In genomic region chr4:13441506-13441905, GRCh38 we compare ENCODE assay signal across 22 cellular contexts.
"Had no signal": no experiment of that assay in that cellular context is flagged by ENCODE, and none has a peak within 500 bp of the region (broad histone marks: within the 10 kb centered on the region; RNA-seq: fewer than 3 reads in every experiment).

No MANE protein-coding gene starts in this region.

- H3K4me3 ChIP-seq: colonic mucosa, esophagus squamous epithelium, heart left ventricle, neural progenitor cell, prostate gland, right lobe of liver, testis, tibial nerve, upper lobe of right lung, vagina had no signal

- H3K27me3 ChIP-seq: colonic mucosa, esophagus squamous epithelium, heart left ventricle, neural progenitor cell, right lobe of liver, testis, tibial nerve, upper lobe of right lung, vagina had no signal

- H3K9me3 ChIP-seq: colonic mucosa, prostate gland, right lobe of liver, testis, vagina had no signal

- H3K36me3 ChIP-seq: colonic mucosa, neural progenitor cell, prostate gland, right lobe of liver, upper lobe of right lung had no signal

- H3K27ac Mint-ChIP-seq: memory B cell; mesothelial cell of epicardium; natural killer cell; neural progenitor cell; stimulated activated memory B cell treated with anti-CD40 and anti-IgM and Interleukin-4, amounts not matched to agents 10 μg/mL and 1 μg/mL and 100 μg/mL, for 72 hours; stimulated activated naive CD8-positive, alpha-beta T cell treated with anti-CD3 and anti-CD28 coated beads, Interleukin-15, amount 100 ng/mL, for 72 hours had no signal

- DNase-seq: colonic mucosa; dermis blood vessel endothelial cell; esophagus squamous epithelium; foreskin fibroblast; heart left ventricle; hippocampal formation; natural killer cell; occipital lobe; retina; right lobe of liver; stimulated activated CD4-positive, alpha-beta T cell treated with anti-CD3 and anti-CD28 coated beads, Interleukin-4, amount 100 ng/mL, for 1 hour; stimulated activated naive CD8-positive, alpha-beta T cell treated with anti-CD3 and anti-CD28 coated beads, Interleukin-15, amount 100 ng/mL, for 72 hours; testis; upper lobe of right lung had no signal

- H3K27ac ChIP-seq: colonic mucosa, esophagus squamous epithelium, heart left ventricle, neural progenitor cell, parathyroid adenoma, prostate gland, right lobe of liver, testis, tibial nerve, upper lobe of right lung, vagina had no signal

- H3K27me3 Mint-ChIP-seq: memory B cell; stimulated activated memory B cell treated with anti-CD40 and anti-IgM and Interleukin-4, amounts not matched to agents 10 μg/mL and 1 μg/mL and 100 μg/mL, for 72 hours; stimulated activated naive CD8-positive, alpha-beta T cell treated with anti-CD3 and anti-CD28 coated beads, Interleukin-15, amount 100 ng/mL, for 72 hours had no signal

- H3K4me3 Mint-ChIP-seq: memory B cell; mesothelial cell of epicardium; natural killer cell; neural progenitor cell; stimulated activated memory B cell treated with anti-CD40 and anti-IgM and Interleukin-4, amounts not matched to agents 10 μg/mL and 1 μg/mL and 100 μg/mL, for 72 hours; stimulated activated naive CD8-positive, alpha-beta T cell treated with anti-CD3 and anti-CD28 coated beads, Interleukin-15, amount 100 ng/mL, for 72 hours had no signal
